In the genomic region with DNA sequence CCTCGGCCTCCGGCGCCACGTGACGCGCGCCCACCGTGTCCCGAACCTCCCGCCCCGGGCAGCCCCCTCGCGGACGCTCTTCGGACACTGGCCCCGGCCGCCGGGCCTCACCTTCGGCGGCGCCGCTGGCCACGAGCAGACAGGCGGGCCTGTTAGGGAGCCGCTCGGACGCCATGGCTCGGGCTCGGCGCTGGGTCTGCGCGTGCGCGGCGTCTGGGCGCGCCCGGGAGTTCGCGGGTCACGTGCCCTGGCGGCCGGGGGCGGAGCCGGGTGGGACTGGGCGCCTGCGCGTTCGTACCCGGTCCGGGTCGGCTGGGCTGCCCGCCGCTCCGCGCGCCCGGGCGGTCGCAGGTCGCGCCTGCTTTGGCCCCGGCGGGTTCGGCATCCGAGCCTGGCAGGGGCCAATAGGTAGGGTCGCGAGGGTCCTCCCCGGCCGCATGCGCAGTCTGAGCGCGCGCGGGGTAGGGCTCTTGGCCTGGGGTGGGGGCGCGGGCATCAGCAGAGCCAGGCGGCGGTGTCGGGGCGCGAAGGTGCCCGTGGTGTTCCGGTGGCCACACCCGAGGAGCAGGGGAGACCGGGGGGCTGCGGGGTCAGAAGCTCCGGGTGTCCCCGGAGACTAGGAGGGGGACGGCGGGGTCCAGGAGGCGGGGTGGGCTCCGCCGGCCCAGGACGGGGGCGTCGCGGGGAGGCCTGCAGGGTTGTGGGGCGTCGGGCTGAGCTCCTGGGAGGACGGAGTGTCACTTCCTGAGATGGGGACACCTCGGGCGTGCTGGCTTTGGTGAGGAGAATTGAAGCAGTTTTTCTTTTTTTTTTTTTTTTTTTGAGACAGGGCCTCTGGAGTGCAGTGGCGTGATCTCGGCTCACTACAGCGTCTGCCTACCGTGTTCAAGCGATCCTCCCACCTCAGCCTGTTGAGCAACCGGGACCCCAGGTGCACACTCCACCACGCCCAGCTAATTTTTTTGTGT, we compare ENCODE assay signal across 8 cellular contexts. TPM values are rescaled to one million over a fixed set of nuclear protein-coding genes. Genes with fewer than 3 reads are reported as not detected.
DNase-seq lines count a peak whose midpoint lies in the region; ATAC-seq and TF ChIP-seq lines count a peak whose summit lies in the region.

A gene with protein sequence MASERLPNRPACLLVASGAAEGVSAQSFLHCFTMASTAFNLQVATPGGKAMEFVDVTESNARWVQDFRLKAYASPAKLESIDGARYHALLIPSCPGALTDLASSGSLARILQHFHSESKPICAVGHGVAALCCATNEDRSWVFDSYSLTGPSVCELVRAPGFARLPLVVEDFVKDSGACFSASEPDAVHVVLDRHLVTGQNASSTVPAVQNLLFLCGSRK (minus strand): TSS at position 200 of the 968 bp plus-strand sequence. CDS start 25 bp downstream, at position 175.

- intact Hi-C loops in ovary (cut with DNase I) = no loop called here

- peaks cover 12% of the 10 kb centered on the region for H3K4me1 ChIP-seq in ovary (ENCODE audit: insufficient read depth)
- peaks cover 11% of the 10 kb centered on the region for H3K4me1 ChIP-seq in thymus (ENCODE audit: control insufficient read depth, insufficient read depth, low read length)

- peaks cover 11% of the 10 kb centered on the region for H3K4me1 Mint-ChIP-seq in glutamatergic neuron (ENCODE audit: low read depth, unreplicated experiment)

- peak within 1 kb of the TSS; percentile 67 to 81 for H3K27ac ChIP-seq in ovary
- H3K27ac ChIP-seq in thymus (ENCODE audit: low read depth) = peak within 1 kb of the TSS; percentile 76

- H3K27me3 ChIP-seq in GM06990 (replicated peaks; ENCODE audit: control insufficient read depth, insufficient read depth, low read length) (no peaks in the 10 kb centered on the region), ovary (no peaks in the 10 kb centered on the region), thymus (ENCODE audit: control insufficient read depth, insufficient read depth) (no peaks in the 10 kb centered on the region)

- peaks cover 4% of the 10 kb centered on the region for H3K27me3 Mint-ChIP-seq in glutamatergic neuron (ENCODE audit: unreplicated experiment)

- H3K27ac Mint-ChIP-seq in activated naive CD4-positive, alpha-beta T cell treated with anti-CD3 and anti-CD28 coated beads, Interleukin-2, amount 50 U/mL, for 72 hours = peak within 1 kb of the TSS; percentile 81 to 93
- peak within 1 kb of the TSS; percentile 92 for H3K27ac Mint-ChIP-seq in glutamatergic neuron (ENCODE audit: unreplicated experiment)

- H3K36me3 ChIP-seq in GM06990 (ENCODE audit: control insufficient read depth, insufficient read depth, low read length) = peaks cover 5% of the 10 kb centered on the region
- H3K36me3 ChIP-seq in ovary = no peaks in the 10 kb centered on the region
- peaks cover 15% of the 10 kb centered on the region for H3K36me3 ChIP-seq in thymus (ENCODE audit: control insufficient read depth, insufficient read depth)

- peak within 1 kb of the TSS; percentile 90 for H3K4me3 Mint-ChIP-seq in glutamatergic neuron (ENCODE audit: unreplicated experiment)

- TF ChIP-seq POLR2A in NB4 (IDR thresholded peaks at IDR 0.05; ENCODE audit: extremely low read depth, insufficient read length) (peak; percentile 89), ovary (IDR thresholded peaks at IDR 0.05) (peak; percentile 71)

- peak within 1 kb of the TSS; percentile 90 for H3K4me3 ChIP-seq in GM06990 (replicated peaks; ENCODE audit: low read depth, low read length)
- H3K4me3 ChIP-seq in HFF-Myc (replicated peaks; ENCODE audit: low read depth, low read length) = peak within 1 kb of the TSS; percentile 97
- peak within 1 kb of the TSS; percentile 73 for H3K4me3 ChIP-seq in NB4 (ENCODE audit: low read depth, low read length)
- H3K4me3 ChIP-seq in ovary = peak within 1 kb of the TSS; percentile 99
- peak within 1 kb of the TSS; percentile 98 for H3K4me3 ChIP-seq in thymus (ENCODE audit: low read length)

- no peak for TF ChIP-seq EP300 in ovary (IDR thresholded peaks at IDR 0.05)

- peak; percentile 88 to 92 for ATAC-seq in activated naive CD4-positive, alpha-beta T cell treated with anti-CD3 and anti-CD28 coated beads, Interleukin-2, amount 50 U/mL, for 72 hours

- no peaks in the 10 kb centered on the region for H3K9me3 Mint-ChIP-seq in activated naive CD4-positive, alpha-beta T cell treated with anti-CD3 and anti-CD28 coated beads, Interleukin-2, amount 50 U/mL, for 72 hours
- H3K9me3 Mint-ChIP-seq in glutamatergic neuron (ENCODE audit: unreplicated experiment) = peaks cover 8% of the 10 kb centered on the region

- no peaks in the 10 kb centered on the region for H3K36me3 Mint-ChIP-seq in activated naive CD4-positive, alpha-beta T cell treated with anti-CD3 and anti-CD28 coated beads, Interleukin-2, amount 50 U/mL, for 72 hours
- H3K36me3 Mint-ChIP-seq in glutamatergic neuron (ENCODE audit: unreplicated experiment) = no peaks in the 10 kb centered on the region

- H3K9me3 ChIP-seq in ovary = no peaks in the 10 kb centered on the region
- no peaks in the 10 kb centered on the region for H3K9me3 ChIP-seq in thymus (ENCODE audit: control insufficient read depth)

- DNase-seq in GM06990 (ENCODE audit: extremely low read depth, insufficient read length) (peak; percentile 92), HFF-Myc (ENCODE audit: extremely low read depth, low read depth) (no peak), NB4 (ENCODE audit: low read depth) (peak; percentile 88), SKM-1 treated with dmso at 0.1 percent for 144 hours (lab: John Stamatoyannopoulos, UW; ENCODE audit: unreplicated experiment) (peak; percentile 73), glutamatergic neuron (peak; percentile 97), ovary (peak; percentile 90 to 95 (median 93))
- DNase-seq in activated naive CD4-positive, alpha-beta T cell treated with anti-CD3 and anti-CD28 coated beads, Interleukin-2, amount 50 U/mL, for 72 hours (ENCODE audit: low spot score in 2 of 2) = peak; percentile 96 to 99

- TF ChIP-seq CTCF in GM06990 (IDR thresholded peaks at IDR 0.05; ENCODE audit: insufficient read depth, low read length, poor library complexity, severe bottlenecking) = no peak
- TF ChIP-seq CTCF in HFF-Myc (IDR thresholded peaks at IDR 0.05; ENCODE audit: low read depth, low read length, missing control alignments) = no peak
- no peak for TF ChIP-seq CTCF in NB4 (IDR thresholded peaks at IDR 0.05; ENCODE audit: low read depth, low read length)
- no peak for TF ChIP-seq CTCF in glutamatergic neuron (IDR thresholded peaks at IDR 0.05; ENCODE audit: partially characterized antibody, unreplicated experiment)
- peak in 1 of 3 donors; percentile 40 for TF ChIP-seq CTCF in ovary (IDR thresholded peaks at IDR 0.05)

- WGBS in ovary, 3 donors = 1 to 2% (median 1%) methylated on average over 49 to 108 of the region's 110 CpGs
- under 1% methylated on average over 110 of the region's 110 CpGs for WGBS in thymus

RNA-seq across cellular contexts. Expression of the gene that starts here (rescaled TPM):
- 10 to 100 TPM; 33.1 to 60.5 TPM for total RNA-seq in activated naive CD4-positive, alpha-beta T cell treated with anti-CD3 and anti-CD28 coated beads, Interleukin-2, amount 50 U/mL, for 72 hours
- 67.5 TPM for total RNA-seq in glutamatergic neuron (ENCODE audit: unreplicated experiment)
- 10 to 100 TPM; 14.7 to 79.8 (median 59.9) TPM for total RNA-seq in ovary
- polyA plus RNA-seq in ovary = 10 to 100 TPM in 1 of 2 donors, 1 to 10 TPM in 1; 9.4 to 52.1 TPM
- polyA plus RNA-seq in thymus = 31.2 TPM
